1 cellular context compared by ENCODE assay signal in genomic region chr1:228486596-228487335, GRCh38.
TF ChIP-seq lines count a peak whose summit lies in the region.

No MANE protein-coding gene starts in this region.

TF ChIP-seq in K562, 482 proteins besides CTCF, POLR2A, EP300 and RAD21 (continued from another document and continues in another):
- TF ChIP-seq MNT (conservative IDR thresholded peaks at IDR 0.05): peak; percentile 88 to 91
- TF ChIP-seq KAT2B (IDR thresholded peaks at IDR 0.05; ENCODE audit: low read depth, low read length): no peak
- no peak; the same call in 1 of the 2 replicates for TF ChIP-seq ILF3 (IDR thresholded peaks at IDR 0.05; ENCODE audit: borderline replicate concordance)
- TF ChIP-seq ZNF586 (CRISPR knock-in tag; conservative IDR thresholded peaks at IDR 0.05): no peak
- TF ChIP-seq CHD7 (IDR thresholded peaks at IDR 0.05; ENCODE audit: low read depth, low read length): no peak
- TF ChIP-seq KLF16 (IDR thresholded peaks at IDR 0.05): no peak
- TF ChIP-seq SP1 (CRISPR knock-in tag; IDR thresholded peaks at IDR 0.05): peak; percentile 95
- no peak for TF ChIP-seq ZC3H8 (IDR thresholded peaks at IDR 0.05)
- TF ChIP-seq ZNF699 (CRISPR knock-in tag; IDR thresholded peaks at IDR 0.05; ENCODE audit: insufficient replicate concordance): no peak
- TF ChIP-seq, protein P1, sequence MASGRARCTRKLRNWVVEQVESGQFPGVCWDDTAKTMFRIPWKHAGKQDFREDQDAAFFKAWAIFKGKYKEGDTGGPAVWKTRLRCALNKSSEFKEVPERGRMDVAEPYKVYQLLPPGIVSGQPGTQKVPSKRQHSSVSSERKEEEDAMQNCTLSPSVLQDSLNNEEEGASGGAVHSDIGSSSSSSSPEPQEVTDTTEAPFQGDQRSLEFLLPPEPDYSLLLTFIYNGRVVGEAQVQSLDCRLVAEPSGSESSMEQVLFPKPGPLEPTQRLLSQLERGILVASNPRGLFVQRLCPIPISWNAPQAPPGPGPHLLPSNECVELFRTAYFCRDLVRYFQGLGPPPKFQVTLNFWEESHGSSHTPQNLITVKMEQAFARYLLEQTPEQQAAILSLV (tag; IDR thresholded peaks at IDR 0.05): no peak
- no peak for TF ChIP-seq U2AF2 (optimal IDR thresholded peaks at IDR 0.05; ENCODE audit: low read depth, low read length)
- no peak; the same call in none of the 2 replicates for TF ChIP-seq NKRF (IDR thresholded peaks at IDR 0.05; ENCODE audit: borderline replicate concordance)
- peak; percentile 83 for TF ChIP-seq GABPB1 (CRISPR knock-in tag; IDR thresholded peaks at IDR 0.05)
- no peak for TF ChIP-seq CLOCK (CRISPR knock-in tag; IDR thresholded peaks at IDR 0.05; ENCODE audit: borderline replicate concordance)
- no peak for TF ChIP-seq ZNF134 (CRISPR knock-in tag; conservative IDR thresholded peaks at IDR 0.05)
- TF ChIP-seq, protein P2, sequence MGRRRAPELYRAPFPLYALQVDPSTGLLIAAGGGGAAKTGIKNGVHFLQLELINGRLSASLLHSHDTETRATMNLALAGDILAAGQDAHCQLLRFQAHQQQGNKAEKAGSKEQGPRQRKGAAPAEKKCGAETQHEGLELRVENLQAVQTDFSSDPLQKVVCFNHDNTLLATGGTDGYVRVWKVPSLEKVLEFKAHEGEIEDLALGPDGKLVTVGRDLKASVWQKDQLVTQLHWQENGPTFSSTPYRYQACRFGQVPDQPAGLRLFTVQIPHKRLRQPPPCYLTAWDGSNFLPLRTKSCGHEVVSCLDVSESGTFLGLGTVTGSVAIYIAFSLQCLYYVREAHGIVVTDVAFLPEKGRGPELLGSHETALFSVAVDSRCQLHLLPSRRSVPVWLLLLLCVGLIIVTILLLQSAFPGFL (CRISPR knock-in tag; IDR thresholded peaks at IDR 0.05): no peak
- no peak for TF ChIP-seq PRPF4 (IDR thresholded peaks at IDR 0.05; ENCODE audit: insufficient read depth, low read depth, low read length, poor library complexity, severe bottlenecking)
- TF ChIP-seq, protein P3, sequence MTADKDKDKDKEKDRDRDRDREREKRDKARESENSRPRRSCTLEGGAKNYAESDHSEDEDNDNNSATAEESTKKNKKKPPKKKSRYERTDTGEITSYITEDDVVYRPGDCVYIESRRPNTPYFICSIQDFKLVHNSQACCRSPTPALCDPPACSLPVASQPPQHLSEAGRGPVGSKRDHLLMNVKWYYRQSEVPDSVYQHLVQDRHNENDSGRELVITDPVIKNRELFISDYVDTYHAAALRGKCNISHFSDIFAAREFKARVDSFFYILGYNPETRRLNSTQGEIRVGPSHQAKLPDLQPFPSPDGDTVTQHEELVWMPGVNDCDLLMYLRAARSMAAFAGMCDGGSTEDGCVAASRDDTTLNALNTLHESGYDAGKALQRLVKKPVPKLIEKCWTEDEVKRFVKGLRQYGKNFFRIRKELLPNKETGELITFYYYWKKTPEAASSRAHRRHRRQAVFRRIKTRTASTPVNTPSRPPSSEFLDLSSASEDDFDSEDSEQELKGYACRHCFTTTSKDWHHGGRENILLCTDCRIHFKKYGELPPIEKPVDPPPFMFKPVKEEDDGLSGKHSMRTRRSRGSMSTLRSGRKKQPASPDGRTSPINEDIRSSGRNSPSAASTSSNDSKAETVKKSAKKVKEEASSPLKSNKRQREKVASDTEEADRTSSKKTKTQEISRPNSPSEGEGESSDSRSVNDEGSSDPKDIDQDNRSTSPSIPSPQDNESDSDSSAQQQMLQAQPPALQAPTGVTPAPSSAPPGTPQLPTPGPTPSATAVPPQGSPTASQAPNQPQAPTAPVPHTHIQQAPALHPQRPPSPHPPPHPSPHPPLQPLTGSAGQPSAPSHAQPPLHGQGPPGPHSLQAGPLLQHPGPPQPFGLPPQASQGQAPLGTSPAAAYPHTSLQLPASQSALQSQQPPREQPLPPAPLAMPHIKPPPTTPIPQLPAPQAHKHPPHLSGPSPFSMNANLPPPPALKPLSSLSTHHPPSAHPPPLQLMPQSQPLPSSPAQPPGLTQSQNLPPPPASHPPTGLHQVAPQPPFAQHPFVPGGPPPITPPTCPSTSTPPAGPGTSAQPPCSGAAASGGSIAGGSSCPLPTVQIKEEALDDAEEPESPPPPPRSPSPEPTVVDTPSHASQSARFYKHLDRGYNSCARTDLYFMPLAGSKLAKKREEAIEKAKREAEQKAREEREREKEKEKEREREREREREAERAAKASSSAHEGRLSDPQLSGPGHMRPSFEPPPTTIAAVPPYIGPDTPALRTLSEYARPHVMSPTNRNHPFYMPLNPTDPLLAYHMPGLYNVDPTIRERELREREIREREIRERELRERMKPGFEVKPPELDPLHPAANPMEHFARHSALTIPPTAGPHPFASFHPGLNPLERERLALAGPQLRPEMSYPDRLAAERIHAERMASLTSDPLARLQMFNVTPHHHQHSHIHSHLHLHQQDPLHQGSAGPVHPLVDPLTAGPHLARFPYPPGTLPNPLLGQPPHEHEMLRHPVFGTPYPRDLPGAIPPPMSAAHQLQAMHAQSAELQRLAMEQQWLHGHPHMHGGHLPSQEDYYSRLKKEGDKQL (CRISPR knock-in tag; IDR thresholded peaks at IDR 0.05; ENCODE audit: borderline replicate concordance): 0 out of 2 replicates have a peak, but pooled peaks have one; percentile 27
- no peak for TF ChIP-seq KAT8 (IDR thresholded peaks at IDR 0.05; ENCODE audit: low read depth)
